Comparison of ENCODE assay signal across 9 cellular contexts in the genomic region with DNA sequence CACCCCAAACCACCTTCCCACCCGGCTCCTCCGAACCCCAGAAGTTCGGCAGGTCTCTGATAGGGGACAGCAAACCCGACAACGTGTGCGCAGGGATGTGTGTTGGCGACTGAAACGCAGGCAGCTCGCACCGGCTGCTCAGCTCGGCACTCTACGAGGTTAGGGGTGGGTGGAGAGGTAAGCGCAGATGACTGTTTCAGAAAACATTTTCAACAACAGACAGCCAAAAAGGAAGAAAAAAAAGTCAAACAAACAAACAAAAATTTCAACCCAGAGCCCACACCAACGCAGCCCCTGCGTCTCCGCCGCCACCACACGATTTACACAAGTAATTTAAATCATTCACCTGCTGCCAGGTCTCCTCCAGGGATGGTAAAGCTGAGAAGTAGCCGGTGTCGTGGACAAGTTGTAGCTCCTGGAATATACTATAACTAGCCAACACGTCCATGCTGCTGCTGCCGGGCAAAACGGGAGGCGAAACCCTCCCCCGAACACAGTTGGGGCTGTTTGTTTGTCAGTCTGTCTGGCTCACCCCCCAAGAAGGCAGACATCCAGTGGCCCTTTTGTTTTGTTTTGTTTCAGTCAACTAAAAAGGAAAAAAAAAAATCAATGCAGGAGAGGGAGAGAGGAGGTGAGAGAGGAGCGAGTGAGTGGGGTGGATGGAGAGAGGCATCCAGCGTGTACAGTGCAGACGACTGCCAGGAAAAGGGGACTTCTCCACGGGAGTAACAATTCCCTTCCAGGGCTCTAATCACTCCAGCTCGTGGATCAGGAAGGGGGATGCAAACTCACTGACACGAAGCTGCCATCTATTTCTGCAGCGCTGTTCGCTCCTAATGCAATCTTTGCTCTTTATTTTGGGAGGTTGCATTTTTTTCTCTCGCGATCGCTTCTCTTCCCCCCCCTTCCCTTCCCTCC. TPM values are rescaled to one million over a fixed set of nuclear protein-coding genes. Genes with fewer than 3 reads are reported as not detected.
DNase-seq lines count a peak whose midpoint lies in the region; ATAC-seq, FAIRE-seq and TF ChIP-seq lines count a peak whose summit lies in the region.
"Had no signal": no experiment of that assay in that cellular context is flagged by ENCODE, and none has a peak within 500 bp of the region (broad histone marks: within the 10 kb centered on the region; RNA-seq: fewer than 3 reads in every experiment).

A gene (minus strand): TSS at position 828 of the 918 bp plus-strand sequence. CDS start 380 bp downstream, at position 448.

- no peaks in the 10 kb centered on the region for H3K36me3 Mint-ChIP-seq in activated CD8-positive, alpha-beta T cell treated with anti-CD3 and anti-CD28 coated beads for 36 hours (ENCODE audit: low read depth)

- H3K27ac ChIP-seq in H1 (ENCODE audit: low read depth, low read length) (peak within 1 kb of the TSS; percentile 99), mesenchymal stem cell (ENCODE audit: low read length, poor library complexity, severe bottlenecking) (peak within 1 kb of the TSS; percentile 99)

- H3K14ac ChIP-seq in H1 (ENCODE audit: insufficient read length) (no peak within 1 kb of the TSS), mesenchymal stem cell (ENCODE audit: low read length in 2 of 2) (peak within 1 kb of the TSS; percentile 92 to 98)

- TF ChIP-seq CTCF in GM10266 (IDR thresholded peaks at IDR 0.05; ENCODE audit: control insufficient read depth, insufficient read depth, low read depth, missing control alignments) = no peak
- TF ChIP-seq CTCF in activated CD8-positive, alpha-beta T cell treated with anti-CD3 and anti-CD28 coated beads for 36 hours (IDR thresholded peaks at IDR 0.05) = no peak
- no peak for TF ChIP-seq CTCF in H1 (IDR thresholded peaks at IDR 0.05; ENCODE audit: control extremely low read depth in 1 of 3, insufficient read depth in 1 of 3, low read depth in 1 of 3, low read length in 3 of 3)

- H3K9me3 ChIP-seq in H1 (ENCODE audit: insufficient read depth in 2 of 2, low read depth in 1 of 2, low read length in 1 of 2) = no peaks in the 10 kb centered on the region
- H3K9me3 ChIP-seq in mesenchymal stem cell (ENCODE audit: control insufficient read depth, low read length) = no peaks in the 10 kb centered on the region

- H3K4me2 ChIP-seq in H1 (ENCODE audit: insufficient read depth in 1 of 2, low read depth in 2 of 2, low read length in 2 of 2) (peak within 1 kb of the TSS; percentile 94 to 100), mesenchymal stem cell (ENCODE audit: low read length, poor library complexity, severe bottlenecking) (peak within 1 kb of the TSS; percentile 92)

- H3K4me1 ChIP-seq in H1 (replicated peaks in 1 of 4; ENCODE audit: control insufficient read depth in 3 of 4, insufficient read depth in 4 of 4, low read length in 3 of 4) (peaks cover 0 to 28% (median 22%) of the 10 kb centered on the region in 4 experiments; a peak in 6 of 7 replicates), mesenchymal stem cell (ENCODE audit: control insufficient read depth, insufficient read depth, low read depth, low read length) (peaks cover 4% of the 10 kb centered on the region)

- H3K27me3 ChIP-seq in H1 (replicated peaks in 1 of 4; ENCODE audit: control insufficient read depth in 3 of 4, extremely low read depth in 1 of 4, insufficient read depth in 3 of 4, low read length in 3 of 4) (no peaks in the 10 kb centered on the region; a peak in 2 of 7 replicates), mesenchymal stem cell (ENCODE audit: control insufficient read depth in 1 of 2, insufficient read depth in 1 of 2, low read length in 2 of 2) (no peaks in the 10 kb centered on the region)

- peak within 1 kb of the TSS; percentile 85 for H3K56ac ChIP-seq in H1 (replicated peaks; ENCODE audit: insufficient read length, low read depth, low read length)

- H2BK20ac ChIP-seq in H1 (ENCODE audit: low read length) = peak within 1 kb of the TSS; percentile 29

- H2BK12ac ChIP-seq in H1 (ENCODE audit: low read depth, low read length) (peak within 1 kb of the TSS; percentile 93; the same call in 1 of the 2 replicates), mesenchymal stem cell (ENCODE audit: low read length in 2 of 2) (peak within 1 kb of the TSS; percentile 85 to 90)

- peak within 1 kb of the TSS; percentile 4 for H2BK120ac ChIP-seq in H1 (replicated peaks; ENCODE audit: low read depth, low read length)
- peak within 1 kb of the TSS; percentile 100 for H2BK120ac ChIP-seq in mesenchymal stem cell (ENCODE audit: low read depth, low read length)

- H3K4me3 ChIP-seq in H1 (ENCODE audit: extremely low read depth in 1 of 4, insufficient read depth in 2 of 4, low read depth in 3 of 4, low read length in 4 of 4) (peak within 1 kb of the TSS; percentile 84 to 97 (median 86)), mesenchymal stem cell (ENCODE audit: insufficient read depth in 1 of 2, low read depth in 1 of 2, low read length in 2 of 2) (peak within 1 kb of the TSS; percentile 85 to 91)

- peak within 1 kb of the TSS; percentile 87 for H4K5ac ChIP-seq in H1 (ENCODE audit: insufficient read length, low read depth, low read length)

- peak in 1 of 2 experiments; percentile 11; a peak in 1 of 4 replicates for TF ChIP-seq RAD21 in H1 (IDR thresholded peaks at IDR 0.05 in 1 of 2, conservative IDR thresholded peaks at IDR 0.05 in 1 of 2; ENCODE audit: low read depth in 2 of 2, low read length in 2 of 2)

- H3K9me3 Mint-ChIP-seq in activated CD8-positive, alpha-beta T cell treated with anti-CD3 and anti-CD28 coated beads for 36 hours = no peaks in the 10 kb centered on the region

- 1% methylated on average over 33 of the region's 36 CpGs; no CpG with 5 or more reads in 1 of the 2 experiments for WGBS in H1 (ENCODE audit: extremely low coverage in 1 of 2, insufficient coverage in 1 of 2, insufficient read length in 1 of 2, insufficient replicate concordance in 2 of 2, low coverage in 1 of 2, low lambda C conversion rate in 2 of 2, missing lambda C conversion rate in 1 of 2), 2 experiments
- under 1% methylated on average over 25 of the region's 36 CpGs for WGBS in mesenchymal stem cell

- H3K9ac ChIP-seq in H1 (replicated peaks in 1 of 4; ENCODE audit: extremely low read depth in 1 of 4, low read depth in 3 of 4, low read length in 3 of 4) (peak within 1 kb of the TSS; percentile 95 to 99 (median 96)), mesenchymal stem cell (ENCODE audit: low read length) (peak within 1 kb of the TSS; percentile 98)

- CTCF ChIA-PET in activated CD8-positive, alpha-beta T cell treated with anti-CD3 and anti-CD28 coated beads for 36 hours (lab: Charles Lee) = interaction anchor here (1.0 to 2.6 kb wide), 10 partner anchors 9 to 365 kb away, joined by 3 to 12 read pairs (median 6); no protein-coding TSS in a partner anchor
- CTCF ChIA-PET in H1 (lab: Charles Lee; ENCODE audit: partially characterized antibody) = interaction anchor here (0.8 to 2.5 kb wide), 13 partner anchors 9 to 381 kb away, joined by 3 to 9 read pairs (median 4); no protein-coding TSS in a partner anchor

- H2AFZ ChIP-seq in H1 (ENCODE audit: low read length) (0 out of 2 replicates have a peak within 1 kb of the TSS, but pooled peaks have one; percentile 11), mesenchymal stem cell (ENCODE audit: low read depth, low read length) (no peak within 1 kb of the TSS)

- intact Hi-C loops in activated CD8-positive, alpha-beta T cell treated with anti-CD3 and anti-CD28 coated beads for 36 hours (cut with micrococcal nuclease) = loop anchor here (2.0 kb wide), 2 partner anchors 17 to 43 kb away; no protein-coding TSS in a partner anchor

- H3K18ac ChIP-seq in H1 (ENCODE audit: extremely low read depth, low read length) = peak within 1 kb of the TSS; percentile 91
- peak within 1 kb of the TSS; percentile 99 to 100 for H3K18ac ChIP-seq in mesenchymal stem cell (ENCODE audit: low read depth in 1 of 2, low read length in 2 of 2)

- H3K4me1 Mint-ChIP-seq in activated CD8-positive, alpha-beta T cell treated with anti-CD3 and anti-CD28 coated beads for 36 hours (ENCODE audit: low read depth) = peaks cover 43% of the 10 kb centered on the region

- TF ChIP-seq POLR2A in H1 (IDR thresholded peaks at IDR 0.05; ENCODE audit: control extremely low read depth in 1 of 2, low read depth in 2 of 2, low read length in 2 of 2) = peak in 1 of 2 experiments; percentile 59; a peak in 1 of 3 replicates

- ATAC-seq in activated CD8-positive, alpha-beta T cell treated with anti-CD3 and anti-CD28 coated beads for 36 hours = peak; percentile 21
- ATAC-seq in HG02981 (IDR thresholded peaks at IDR 0.05; ENCODE audit: unreplicated experiment) (no peak), HG02759 (IDR thresholded peaks at IDR 0.05; ENCODE audit: unreplicated experiment) (no peak)

- H3K4ac ChIP-seq in H1 (replicated peaks; ENCODE audit: insufficient read length, low read depth, low read length) (peak within 1 kb of the TSS; percentile 29), mesenchymal stem cell (ENCODE audit: low read depth in 1 of 2, low read length in 2 of 2) (peak within 1 kb of the TSS; percentile 98 to 100)

- H3K27me3 Mint-ChIP-seq in activated CD8-positive, alpha-beta T cell treated with anti-CD3 and anti-CD28 coated beads for 36 hours = peaks cover 4% of the 10 kb centered on the region

- H3K79me2 ChIP-seq in H1 (ENCODE audit: control insufficient read depth in 1 of 2, insufficient read depth in 2 of 2, low read length in 2 of 2) = peaks cover 11 to 46% of the 10 kb centered on the region in 2 experiments; a peak in 3 of 4 replicates

- H3K23ac ChIP-seq in H1 (ENCODE audit: insufficient read length) (no peak within 1 kb of the TSS), mesenchymal stem cell (ENCODE audit: low read length in 2 of 2) (peak within 1 kb of the TSS in 1 of 2 experiments; percentile 98)

- H4K91ac ChIP-seq in H1 (replicated peaks; ENCODE audit: insufficient read length, low read length) = peak within 1 kb of the TSS; percentile 82
- peak within 1 kb of the TSS; percentile 99 for H4K91ac ChIP-seq in mesenchymal stem cell (ENCODE audit: low read length)

- H2BK15ac ChIP-seq in H1 (ENCODE audit: low read length) (peak within 1 kb of the TSS; percentile 65; the same call in 1 of the 2 replicates), mesenchymal stem cell (ENCODE audit: low read depth, poor library complexity, severe bottlenecking) (peak within 1 kb of the TSS; percentile 82)

- no peak for FAIRE-seq in H1 (lab: Jason Lieb, UNC)
- FAIRE-seq: colon had no signal

- TF ChIP-seq EP300 in H1 (IDR thresholded peaks at IDR 0.05; ENCODE audit: borderline replicate concordance in 1 of 2, low read depth in 2 of 2, low read length in 2 of 2) = no peak

- H3K79me1 ChIP-seq in H1 (ENCODE audit: low read depth, low read length) (peaks cover 4% of the 10 kb centered on the region; the same call in 1 of the 2 replicates), mesenchymal stem cell (replicated peaks; ENCODE audit: low read length, poor library complexity, severe bottlenecking) (peaks cover 1% of the 10 kb centered on the region)

- H2BK5ac ChIP-seq in H1 (ENCODE audit: low read depth, low read length) (peak within 1 kb of the TSS; percentile 95), mesenchymal stem cell (ENCODE audit: low read depth, low read length, poor library complexity, severe bottlenecking) (peak within 1 kb of the TSS; percentile 100)

- H2AK5ac ChIP-seq in H1 (ENCODE audit: low read depth, low read length) = peak within 1 kb of the TSS; percentile 46; the same call in 1 of the 2 replicates
- peak within 1 kb of the TSS; percentile 99 for H2AK5ac ChIP-seq in mesenchymal stem cell (ENCODE audit: low read length, severe bottlenecking)

- H3K27ac Mint-ChIP-seq in activated CD8-positive, alpha-beta T cell treated with anti-CD3 and anti-CD28 coated beads for 36 hours = peak within 1 kb of the TSS; percentile 92

- POLR2A ChIA-PET in activated CD8-positive, alpha-beta T cell treated with anti-CD3 and anti-CD28 coated beads for 36 hours (lab: Charles Lee) = interaction anchor here (0.6 to 4.9 kb wide), 14 partner anchors 9 to 365 kb away, joined by 3 to 25 read pairs (median 4); a partner anchor contains a TSS
- POLR2A ChIA-PET in H1 (lab: Charles Lee; ENCODE audit: partially characterized antibody) = interaction anchor here (0.7 to 5.5 kb wide), 36 partner anchors 11 to 364 kb away, joined by 3 to 103 read pairs (median 4); a partner anchor contains a TSS

- DNase-seq in GM10266 (ENCODE audit: extremely low spot score) (peak; percentile 30), NCI-H146 (lab: John Stamatoyannopoulos, UW) (peak; percentile 66), H1 (ENCODE audit: low read depth in 1 of 2, low spot score in 2 of 2) (no peak), mesenchymal stem cell (no peak)
- DNase-seq in activated CD8-positive, alpha-beta T cell treated with anti-CD3 and anti-CD28 coated beads for 36 hours = peak; percentile 72
- peak; percentile 25 for DNase-seq in stimulated activated CD8-positive, alpha-beta memory T cell treated with anti-CD3 and anti-CD28 coated beads, Interleukin-12 subunit alpha, Interleukin-12 subunit beta, amount 100 ng/mL, for 1 hour (ENCODE audit: low read depth)

- H3K4me3 Mint-ChIP-seq in activated CD8-positive, alpha-beta T cell treated with anti-CD3 and anti-CD28 coated beads for 36 hours = peak within 1 kb of the TSS; percentile 85

- H4K8ac ChIP-seq in H1 (ENCODE audit: extremely low read depth, insufficient read depth, low read length) (peak within 1 kb of the TSS; percentile 99; the same call in 1 of the 2 replicates), mesenchymal stem cell (ENCODE audit: low read length) (peak within 1 kb of the TSS; percentile 95)

- no peaks in the 10 kb centered on the region for H3K36me3 ChIP-seq in H1 (ENCODE audit: control insufficient read depth in 2 of 4, insufficient read depth in 4 of 4, low read length in 3 of 4)
- H3K36me3 ChIP-seq in mesenchymal stem cell (ENCODE audit: control insufficient read depth in 1 of 2, insufficient read depth in 2 of 2, low read depth in 1 of 2, low read length in 2 of 2) = no peaks in the 10 kb centered on the region

- H3K23me2 ChIP-seq in H1 (ENCODE audit: low read depth, low read length) = peaks cover 25% of the 10 kb centered on the region

- no peaks in the 10 kb centered on the region for H4K20me1 ChIP-seq in H1 (replicated peaks in 1 of 2; ENCODE audit: control insufficient read depth in 1 of 2, insufficient read depth in 2 of 2, low read length in 2 of 2)

RNA-seq across cellular contexts. Expression of the gene that starts here (rescaled TPM):
- 10 to 100 TPM in 1 of 2 experiments, 1 to 10 TPM in 1; 9.8 to 10.0 TPM for total RNA-seq in activated CD8-positive, alpha-beta T cell treated with anti-CD3 and anti-CD28 coated beads for 36 hours
- 21.3 and 23.3 TPM in 2 replicates for total RNA-seq in H1 (2021; fragmentation: NEBNext Ultra II Directional; extraction: Animal tissue kit (Norgen Biotek cat#: 25700))
- 9.6 and 19.3 TPM in 2 replicates for polyA plus RNA-seq in H1 (2011; rRNA removed)
- polyA plus RNA-seq in H1 (2011; cell fraction: cytosol; rRNA removed) = 11.3 TPM
- 28.7 TPM for polyA plus RNA-seq in H1 (2011; cell fraction: nucleus; rRNA removed)
- polyA plus RNA-seq in H1 (2012, experiment 1 of 2) = 7.7 to 13.3 TPM (median 12.2 TPM) in 4 replicates
- 1.4 TPM for polyA plus RNA-seq in H1 (2012, experiment 2 of 2)
- 16.1 TPM for polyA plus RNA-seq in H1 (2013, experiment 1 of 2)
- 16.9 TPM for polyA plus RNA-seq in H1 (2013, experiment 2 of 2)
- 21.9 and 35.0 TPM in 2 replicates for polyA minus RNA-seq in H1 (2011; rRNA and poly(A)+ RNA removed)
- polyA minus RNA-seq in H1 (2011; cell fraction: cytosol; rRNA and poly(A)+ RNA removed) = 13.7 TPM
- 37.5 TPM for polyA minus RNA-seq in H1 (2011; cell fraction: nucleus; rRNA and poly(A)+ RNA removed)
- 31.0 TPM for polyA plus RNA-seq in mesenchymal stem cell (2013, experiment 1 of 2)
- 28.9 TPM for polyA plus RNA-seq in mesenchymal stem cell (2013, experiment 2 of 2)

Comparison
In these comparisons a context has a peak if more than half of its experiments do, and no peak if none do; other contexts are left out.
1. DNase-seq: peak in GM10266 (single experiment), NCI-H146 (single experiment), activated CD8-positive, alpha-beta T cell treated with anti-CD3 and anti-CD28 coated beads for 36 hours (single experiment) and stimulated activated CD8-positive, alpha-beta memory T cell treated with anti-CD3 and anti-CD28 coated beads, Interleukin-12 subunit alpha, Interleukin-12 subunit beta, amount 100 ng/mL, for 1 hour (single experiment); none in H1 (0 of 2) and mesenchymal stem cell (single experiment).